1 cellular context compared by ENCODE assay signal in genomic region chr15:101641134-101641764, GRCh38.
TF ChIP-seq lines count a peak whose summit lies in the region.

No MANE protein-coding gene starts in this region.

TF ChIP-seq in HepG2, 621 proteins besides CTCF, POLR2A, EP300 and RAD21 (continued from another document):
- TF ChIP-seq, protein P1, sequence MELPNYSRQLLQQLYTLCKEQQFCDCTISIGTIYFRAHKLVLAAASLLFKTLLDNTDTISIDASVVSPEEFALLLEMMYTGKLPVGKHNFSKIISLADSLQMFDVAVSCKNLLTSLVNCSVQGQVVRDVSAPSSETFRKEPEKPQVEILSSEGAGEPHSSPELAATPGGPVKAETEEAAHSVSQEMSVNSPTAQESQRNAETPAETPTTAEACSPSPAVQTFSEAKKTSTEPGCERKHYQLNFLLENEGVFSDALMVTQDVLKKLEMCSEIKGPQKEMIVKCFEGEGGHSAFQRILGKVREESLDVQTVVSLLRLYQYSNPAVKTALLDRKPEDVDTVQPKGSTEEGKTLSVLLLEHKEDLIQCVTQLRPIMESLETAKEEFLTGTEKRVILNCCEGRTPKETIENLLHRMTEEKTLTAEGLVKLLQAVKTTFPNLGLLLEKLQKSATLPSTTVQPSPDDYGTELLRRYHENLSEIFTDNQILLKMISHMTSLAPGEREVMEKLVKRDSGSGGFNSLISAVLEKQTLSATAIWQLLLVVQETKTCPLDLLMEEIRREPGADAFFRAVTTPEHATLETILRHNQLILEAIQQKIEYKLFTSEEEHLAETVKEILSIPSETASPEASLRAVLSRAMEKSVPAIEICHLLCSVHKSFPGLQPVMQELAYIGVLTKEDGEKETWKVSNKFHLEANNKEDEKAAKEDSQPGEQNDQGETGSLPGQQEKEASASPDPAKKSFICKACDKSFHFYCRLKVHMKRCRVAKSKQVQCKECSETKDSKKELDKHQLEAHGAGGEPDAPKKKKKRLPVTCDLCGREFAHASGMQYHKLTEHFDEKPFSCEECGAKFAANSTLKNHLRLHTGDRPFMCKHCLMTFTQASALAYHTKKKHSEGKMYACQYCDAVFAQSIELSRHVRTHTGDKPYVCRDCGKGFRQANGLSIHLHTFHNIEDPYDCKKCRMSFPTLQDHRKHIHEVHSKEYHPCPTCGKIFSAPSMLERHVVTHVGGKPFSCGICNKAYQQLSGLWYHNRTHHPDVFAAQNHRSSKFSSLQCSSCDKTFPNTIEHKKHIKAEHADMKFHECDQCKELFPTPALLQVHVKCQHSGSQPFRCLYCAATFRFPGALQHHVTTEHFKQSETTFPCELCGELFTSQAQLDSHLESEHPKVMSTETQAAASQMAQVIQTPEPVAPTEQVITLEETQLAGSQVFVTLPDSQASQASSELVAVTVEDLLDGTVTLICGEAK (IDR thresholded peaks at IDR 0.05), result no peak
- TF ChIP-seq, protein P1 (CRISPR knock-in tag; IDR thresholded peaks at IDR 0.05), result no peak
- TF ChIP-seq ZNF33A (CRISPR knock-in tag; IDR thresholded peaks at IDR 0.05; ENCODE audit: borderline replicate concordance) (no peak), NFE2L1 (CRISPR knock-in tag; IDR thresholded peaks at IDR 0.05; ENCODE audit: borderline replicate concordance) (no peak), ZC3H4 (CRISPR knock-in tag; IDR thresholded peaks at IDR 0.05; ENCODE audit: borderline replicate concordance) (no peak), ZNF781 (CRISPR knock-in tag; IDR thresholded peaks at IDR 0.05; ENCODE audit: borderline replicate concordance, not compliant biosample characterization) (no peak), SNAPC2 (CRISPR knock-in tag; IDR thresholded peaks at IDR 0.05) (no peak), GATAD2A (CRISPR knock-in tag; IDR thresholded peaks at IDR 0.05) (0 out of 2 replicates have a peak, but pooled peaks have one; percentile 13), CREB1 (IDR thresholded peaks at IDR 0.05) (no peak), CREB1 (CRISPR knock-in tag; IDR thresholded peaks at IDR 0.05) (peak; percentile 54), ERF (CRISPR knock-in tag; IDR thresholded peaks at IDR 0.05) (no peak), PLRG1 (conservative IDR thresholded peaks at IDR 0.05) (no peak), STAG1 (CRISPR knock-in tag; IDR thresholded peaks at IDR 0.05) (peak; percentile 89), ZFP82 (CRISPR knock-in tag; IDR thresholded peaks at IDR 0.05; ENCODE audit: borderline replicate concordance) (no peak), SALL2 (CRISPR knock-in tag; IDR thresholded peaks at IDR 0.05) (no peak), FOXP1 (IDR thresholded peaks at IDR 0.05) (no peak), FOXP1 (CRISPR knock-in tag; IDR thresholded peaks at IDR 0.05) (peak; percentile 44; the same call in 1 of the 2 replicates), FLYWCH1 (CRISPR knock-in tag; IDR thresholded peaks at IDR 0.05) (no peak), MIXL1 (CRISPR knock-in tag; IDR thresholded peaks at IDR 0.05) (peak; percentile 22; the same call in 1 of the 2 replicates)
- TF ChIP-seq, protein P2, sequence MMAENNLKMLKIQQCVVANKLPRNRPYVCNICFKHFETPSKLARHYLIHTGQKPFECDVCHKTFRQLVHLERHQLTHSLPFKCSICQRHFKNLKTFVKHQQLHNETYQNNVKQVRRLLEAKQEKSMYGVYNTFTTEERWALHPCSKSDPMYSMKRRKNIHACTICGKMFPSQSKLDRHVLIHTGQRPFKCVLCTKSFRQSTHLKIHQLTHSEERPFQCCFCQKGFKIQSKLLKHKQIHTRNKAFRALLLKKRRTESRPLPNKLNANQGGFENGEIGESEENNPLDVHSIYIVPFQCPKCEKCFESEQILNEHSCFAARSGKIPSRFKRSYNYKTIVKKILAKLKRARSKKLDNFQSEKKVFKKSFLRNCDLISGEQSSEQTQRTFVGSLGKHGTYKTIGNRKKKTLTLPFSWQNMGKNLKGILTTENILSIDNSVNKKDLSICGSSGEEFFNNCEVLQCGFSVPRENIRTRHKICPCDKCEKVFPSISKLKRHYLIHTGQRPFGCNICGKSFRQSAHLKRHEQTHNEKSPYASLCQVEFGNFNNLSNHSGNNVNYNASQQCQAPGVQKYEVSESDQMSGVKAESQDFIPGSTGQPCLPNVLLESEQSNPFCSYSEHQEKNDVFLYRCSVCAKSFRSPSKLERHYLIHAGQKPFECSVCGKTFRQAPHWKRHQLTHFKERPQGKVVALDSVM (CRISPR knock-in tag; IDR thresholded peaks at IDR 0.05), result no peak
TF ChIP-seq in HepG2: peak in this region for 13.
